9 cellular contexts compared by ENCODE assay signal in genomic region chr1:16141573-16142336, GRCh38. TPM values are rescaled to one million over a fixed set of nuclear protein-coding genes. Genes with fewer than 3 reads are reported as not detected.
A peak's percentile ranks its signal among the peaks of the same experiment; 100 is the strongest.
DNase-seq lines count a peak whose midpoint lies in the region; TF ChIP-seq lines count a peak whose summit lies in the region.
"Had no signal": no experiment of that assay in that cellular context is flagged by ENCODE, and none has a peak within 500 bp of the region (broad histone marks: within the 10 kb centered on the region; RNA-seq: fewer than 3 reads in every experiment).

No MANE protein-coding gene starts in this region.

- peak; percentile 56 for DNase-seq in ELF-1 (ENCODE audit: low read depth, low spot score)
- DNase-seq in SK-N-MC (ENCODE audit: low read depth, low spot score), result no peak
- DNase-seq in fibroblast of gingiva (ENCODE audit: low read depth), result peak; percentile 27
- no peak for DNase-seq in sigmoid colon
- no peak for DNase-seq in activated effector memory CD4-positive, alpha-beta T cell treated with anti-CD3 and anti-CD28 coated beads, Interleukin-2, amount 50 U/mL, for 16 hours
- DNase-seq in hepatic stellate cell (ENCODE audit: low spot score), result no peak
- no peak for DNase-seq in activated CD4-positive, CD25-positive, alpha-beta regulatory T cell treated with anti-CD3 and anti-CD28 coated beads, Interleukin-2, amount 50 U/mL, for 72 hours
- no peak for DNase-seq in GM13976 (ENCODE audit: low spot score)

- in situ Hi-C loops in GM13976 (cut with MboI; ENCODE audit: low sequenced_read_pairs, unreplicated experiment), result no loop called here

- peak overlapping the region; percentile 30 for H3K4me3 ChIP-seq in SK-N-MC
- H3K4me3 ChIP-seq in sigmoid colon, result no peak overlapping the region

- TF ChIP-seq CTCF in sigmoid colon (IDR thresholded peaks at IDR 0.05) (no peak), GM13976 (IDR thresholded peaks at IDR 0.05; ENCODE audit: borderline replicate concordance, control extremely low read depth, extremely low read depth, insufficient read depth, missing control alignments) (no peak)

- H3K36me3 ChIP-seq in SK-N-MC (ENCODE audit: insufficient read depth, low read length) (peaks cover 9% of the 10 kb centered on the region; the same call in 1 of the 2 replicates), sigmoid colon (peaks cover 0 to 12% (median 4%) of the 10 kb centered on the region in 4 donors)

- H3K27me3 ChIP-seq in sigmoid colon, result no peaks in the 10 kb centered on the region

- intact Hi-C loops in sigmoid colon (cut with DNase I), result no loop called here

- TF ChIP-seq EP300 in sigmoid colon (IDR thresholded peaks at IDR 0.05), result no peak

- H3K4me1 ChIP-seq in sigmoid colon, result peaks cover 0 to 52% (median 47%) of the 10 kb centered on the region in 4 donors

- no peak for TF ChIP-seq POLR2A in sigmoid colon (IDR thresholded peaks at IDR 0.05)

- 45 to 85% methylated on average over 16 of the region's 16 CpGs for WGBS in sigmoid colon, 2 donors

- H3K9me3 ChIP-seq in SK-N-MC (ENCODE audit: low read depth, low read length), result no peaks in the 10 kb centered on the region
- H3K9me3 ChIP-seq in sigmoid colon, result no peaks in the 10 kb centered on the region

- H3K27ac ChIP-seq in SK-N-MC (peak overlapping the region; percentile 73), sigmoid colon (peak overlapping the region; percentile 46 to 85 (median 65))

- H3K9ac ChIP-seq in SK-N-MC (ENCODE audit: insufficient read length), result no peak overlapping the region

RNA-seq across cellular contexts. Expression of gene EPHA2, which starts 14.1 kb away (rescaled TPM):
- total RNA-seq in sigmoid colon, result 1 to 10 TPM; 3.3 to 6.4 (median 4.9) TPM
- polyA plus RNA-seq in sigmoid colon, result 10 to 100 TPM in 1 of 3 donors, 1 to 10 TPM in 2; 6.0 to 24.7 (median 9.9) TPM
- polyA plus RNA-seq: IgD-negative memory B cell had no signal

Comparison
In these comparisons a context has a peak if more than half of its experiments do, and no peak if none do; other contexts are left out.
1. DNase-seq: peak in ELF-1 (single experiment) and fibroblast of gingiva (single experiment); none in SK-N-MC (single experiment), sigmoid colon (single experiment), activated effector memory CD4-positive, alpha-beta T cell treated with anti-CD3 and anti-CD28 coated beads, Interleukin-2, amount 50 U/mL, for 16 hours (single experiment), hepatic stellate cell (single experiment), activated CD4-positive, CD25-positive, alpha-beta regulatory T cell treated with anti-CD3 and anti-CD28 coated beads, Interleukin-2, amount 50 U/mL, for 72 hours (single experiment) and GM13976 (single experiment).